In the genomic region with DNA sequence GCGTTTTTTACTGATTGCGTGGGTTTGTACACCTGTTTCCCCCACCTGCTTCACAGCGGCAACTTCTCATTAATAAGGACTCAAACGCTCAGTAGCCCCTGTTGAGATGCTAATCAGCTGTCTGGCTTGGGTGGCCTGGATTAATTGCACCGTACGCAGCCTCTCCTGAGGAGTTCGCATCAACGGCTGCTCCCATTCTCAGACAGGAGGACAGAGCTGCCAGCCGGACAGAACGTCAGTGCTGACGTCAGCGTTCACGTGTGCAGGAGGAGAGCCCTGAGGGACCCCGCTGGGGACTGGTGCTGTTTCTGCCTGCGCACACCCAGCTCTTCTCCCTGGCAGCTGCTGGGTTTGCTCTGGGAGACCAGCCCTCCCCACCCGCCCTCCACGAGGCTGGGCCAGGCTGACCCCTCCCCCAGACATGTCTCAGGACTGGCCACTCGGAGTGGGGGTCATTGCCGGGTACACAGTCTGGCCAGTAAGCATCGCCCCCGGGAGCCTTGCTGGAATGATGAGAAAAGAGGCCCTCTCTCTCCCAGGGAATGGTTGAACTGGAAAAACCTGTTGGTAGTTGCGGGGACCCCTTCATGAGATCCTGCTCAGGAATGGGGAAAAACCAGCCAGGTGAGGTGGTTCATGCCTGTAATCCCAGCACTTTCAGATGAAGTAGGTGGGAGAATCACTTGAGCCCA, we compare ENCODE assay signal across 8 cellular contexts. TPM values are rescaled to one million over a fixed set of nuclear protein-coding genes. Genes with fewer than 3 reads are reported as not detected.
DNase-seq lines count a peak whose midpoint lies in the region; ATAC-seq and TF ChIP-seq lines count a peak whose summit lies in the region.

No MANE protein-coding gene starts in this region.

- H4K20me1 ChIP-seq in BLaER1, result no peaks in the 10 kb centered on the region

- ATAC-seq in HG03196 (IDR thresholded peaks at IDR 0.05; ENCODE audit: unreplicated experiment), result no peak
- no peak for ATAC-seq in GM18517 (IDR thresholded peaks at IDR 0.05; ENCODE audit: unreplicated experiment)

- DNase-seq in NCI-H1417 treated with DMSO at 0.1 percent for 48 hours (lab: John Stamatoyannopoulos, UW) (peak; percentile 85), amygdala (lab: John Stamatoyannopoulos, UW) (peak in 53 of 56 donors; percentile 16 to 92 (median 67)), left ventricle myocardium inferior (peak; percentile 73), pulmonary artery endothelial cell (ENCODE audit: low read depth, low spot score) (peak; percentile 40), cortex of kidney (lab: John Stamatoyannopoulos, UW) (no peak)

- no peak for TF ChIP-seq CTCF in left ventricle myocardium inferior (IDR thresholded peaks at IDR 0.05; ENCODE audit: borderline replicate concordance)

- H3K4me3 ChIP-seq in BLaER1 (no peak overlapping the region), left ventricle myocardium inferior (peak overlapping the region; percentile 62)

- H3K36me3 ChIP-seq in BLaER1 (no peaks in the 10 kb centered on the region), left ventricle myocardium inferior (no peaks in the 10 kb centered on the region)

- intact Hi-C loops in left ventricle myocardium inferior (cut with micrococcal nuclease), result no loop called here

- H3K4me1 ChIP-seq in BLaER1, result peaks cover 22% of the 10 kb centered on the region
- peaks cover 6% of the 10 kb centered on the region for H3K4me1 ChIP-seq in left ventricle myocardium inferior

- peak overlapping the region; percentile 34; the same call in 1 of the 2 replicates for H3K4me2 ChIP-seq in BLaER1

- H3K9me3 ChIP-seq in BLaER1 (no peaks in the 10 kb centered on the region), left ventricle myocardium inferior (replicated peaks) (no peaks in the 10 kb centered on the region)

- H3K27me3 ChIP-seq in BLaER1, result peaks cover 18% of the 10 kb centered on the region
- no peaks in the 10 kb centered on the region for H3K27me3 ChIP-seq in left ventricle myocardium inferior (ENCODE audit: low read depth)

- no peak overlapping the region for H3K27ac ChIP-seq in BLaER1
- H3K27ac ChIP-seq in left ventricle myocardium inferior (replicated peaks), result peak overlapping the region; percentile 60

- no peak overlapping the region for H3K9ac ChIP-seq in BLaER1

RNA-seq across cellular contexts. Expression of gene BANP, which starts 5.7 kb away (rescaled TPM):
- 12.6 TPM for total RNA-seq in left ventricle myocardium inferior
- total RNA-seq in pulmonary artery endothelial cell, result 16.4 and 57.0 TPM in 2 replicates

RNA-seq across cellular contexts. Expression of gene CA5A, which starts 9.2 kb away (rescaled TPM):
- total RNA-seq in left ventricle myocardium inferior, result not detected
- total RNA-seq in pulmonary artery endothelial cell, result not detected in 2 replicates
